Comparison of ENCODE assay signal across 7 cellular contexts in genomic region chr4:137531951-137532868, GRCh38.
A peak's percentile ranks its signal among the peaks of the same experiment; 100 is the strongest.
DNase-seq lines count a peak whose midpoint lies in the region; ATAC-seq and TF ChIP-seq lines count a peak whose summit lies in the region.

PCDH18 (minus strand) TSS chr4:137532494; CDS start chr4:137532088, 406 bp downstream.

- peaks cover 43% of the 10 kb centered on the region for H3K4me1 ChIP-seq in HAP-1

- H3K4me3 Mint-ChIP-seq in stimulated activated effector memory CD8-positive, alpha-beta T cell treated with anti-CD3 and anti-CD28 coated beads, Interleukin-12 subunit alpha, Interleukin-12 subunit beta, amount 100 ng/mL, for 72 hours, result no peak within 1 kb of the TSS

- H3K27me3 ChIP-seq in HAP-1 (ENCODE audit: low read depth), result no peaks in the 10 kb centered on the region

- H3K9me3 ChIP-seq in HAP-1, result no peaks in the 10 kb centered on the region

- H3K4me3 ChIP-seq in GM12864 (ENCODE audit: low read depth, low read length) (peak within 1 kb of the TSS; percentile 16), HAP-1 (peak within 1 kb of the TSS; percentile 64)

- H3K36me3 ChIP-seq in HAP-1 (replicated peaks), result peaks cover 32% of the 10 kb centered on the region

- H3K9me3 Mint-ChIP-seq in stimulated activated effector memory CD8-positive, alpha-beta T cell treated with anti-CD3 and anti-CD28 coated beads, Interleukin-12 subunit alpha, Interleukin-12 subunit beta, amount 100 ng/mL, for 72 hours, result peaks cover 10% of the 10 kb centered on the region

- no peaks in the 10 kb centered on the region for H3K36me3 Mint-ChIP-seq in stimulated activated effector memory CD8-positive, alpha-beta T cell treated with anti-CD3 and anti-CD28 coated beads, Interleukin-12 subunit alpha, Interleukin-12 subunit beta, amount 100 ng/mL, for 72 hours

- no peak for ATAC-seq in stimulated activated effector memory CD8-positive, alpha-beta T cell treated with anti-CD3 and anti-CD28 coated beads, Interleukin-12 subunit alpha, Interleukin-12 subunit beta, amount 100 ng/mL, for 72 hours

- no peak within 1 kb of the TSS for H3K27ac Mint-ChIP-seq in stimulated activated effector memory CD8-positive, alpha-beta T cell treated with anti-CD3 and anti-CD28 coated beads, Interleukin-12 subunit alpha, Interleukin-12 subunit beta, amount 100 ng/mL, for 72 hours

- peak within 1 kb of the TSS; percentile 71 for H3K27ac ChIP-seq in caudate nucleus (ENCODE audit: low read depth, low read length)

- peak; percentile 2 for DNase-seq in GM12864 (ENCODE audit: low read depth)
- peak; percentile 96 to 97 for DNase-seq in HAP-1 (ENCODE audit: low spot score in 2 of 2)
- peak; percentile 6 for DNase-seq in NCI-H524 treated with DMSO at 0.1 percent for 48 hours (lab: John Stamatoyannopoulos, UW)
- peak in 57 of 61 donors; percentile 2 to 83 (median 41) for DNase-seq in caudate nucleus (lab: John Stamatoyannopoulos, UW)
- peak; percentile 97 for DNase-seq in iris pigment epithelial cell (ENCODE audit: low read depth)
- DNase-seq in smooth muscle cell of the brain vasculature (ENCODE audit: low read depth, low spot score), result peak; percentile 98
- DNase-seq in stimulated activated effector memory CD8-positive, alpha-beta T cell treated with anti-CD3 and anti-CD28 coated beads, Interleukin-12 subunit alpha, Interleukin-12 subunit beta, amount 100 ng/mL, for 72 hours (ENCODE audit: low spot score in 2 of 2), result no peak

- in situ Hi-C loops in HAP-1 (cut with MboI; ENCODE audit: low sequenced_read_pairs), result no loop called here

- no peaks in the 10 kb centered on the region for H3K4me1 Mint-ChIP-seq in stimulated activated effector memory CD8-positive, alpha-beta T cell treated with anti-CD3 and anti-CD28 coated beads, Interleukin-12 subunit alpha, Interleukin-12 subunit beta, amount 100 ng/mL, for 72 hours

- no peak for TF ChIP-seq CTCF in GM12864 (IDR thresholded peaks at IDR 0.05; ENCODE audit: low read depth, low read length, missing control alignments)

Comparison
In these comparisons a context has a peak if more than half of its experiments do, and no peak if none do; other contexts are left out.
1. DNase-seq: peak in GM12864 (single experiment), HAP-1 (2 of 2), NCI-H524 treated with DMSO at 0.1 percent for 48 hours (single experiment), caudate nucleus (57 of 61), iris pigment epithelial cell (single experiment) and smooth muscle cell of the brain vasculature (single experiment); none in stimulated activated effector memory CD8-positive, alpha-beta T cell treated with anti-CD3 and anti-CD28 coated beads, Interleukin-12 subunit alpha, Interleukin-12 subunit beta, amount 100 ng/mL, for 72 hours (0 of 2).